Comparison of ENCODE assay signal across 15 cellular contexts in the genomic region with DNA sequence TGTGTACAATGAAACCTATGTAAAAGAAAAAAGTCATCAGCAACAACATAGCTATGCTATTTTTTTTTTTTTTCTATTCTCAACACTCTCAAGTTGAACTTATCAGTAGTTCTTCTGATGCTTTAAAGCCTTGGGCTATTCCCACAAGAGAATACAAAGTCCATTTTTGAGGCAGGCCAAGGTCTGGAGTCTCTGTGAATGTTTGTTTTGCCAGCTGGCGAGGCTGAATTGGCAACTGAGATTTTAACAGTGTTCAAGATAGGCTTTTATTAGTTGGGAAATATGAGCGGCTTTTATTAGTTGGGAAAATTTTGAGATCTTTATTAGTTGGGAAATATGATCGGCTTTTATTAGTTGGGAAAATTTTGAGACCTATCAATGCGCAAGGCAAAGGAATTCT.
DNase-seq lines count a peak whose midpoint lies in the region; ATAC-seq, FAIRE-seq and TF ChIP-seq lines count a peak whose summit lies in the region.
"Had no signal": no experiment of that assay in that cellular context is flagged by ENCODE, and none has a peak within 500 bp of the region (broad histone marks: within the 10 kb centered on the region; RNA-seq: fewer than 3 reads in every experiment).

No MANE protein-coding gene starts in this region.

- ATAC-seq in body of pancreas: no peak
- no peak for ATAC-seq in stimulated activated naive CD8-positive, alpha-beta T cell treated with anti-CD3 and anti-CD28 coated beads, Interleukin-15, amount 100 ng/mL, for 72 hours
- ATAC-seq: CD8-positive, alpha-beta T cell; HCT116 had no signal

- in situ Hi-C loops in transverse colon (cut with MboI; ENCODE audit: low pct_ligation_motif_present in 1 of 4, low pct_unique_long_range_greater_than_20kb in 1 of 4, low sequenced_read_pairs in 3 of 4): no loop called here

- DNase-seq in body of pancreas (peak in 3 of 4 donors; percentile 10 to 49 (median 31)), kidney (no peak), transverse colon (peak; percentile 8), H4 (ENCODE audit: low spot score) (no peak), T1000 (lab: John Stamatoyannopoulos, UW) (no peak)
- no peak for DNase-seq in stimulated activated naive CD8-positive, alpha-beta T cell treated with anti-CD3 and anti-CD28 coated beads, Interleukin-15, amount 100 ng/mL, for 72 hours
- DNase-seq: CD8-positive, alpha-beta T cell; DMS53; GF-D8 had no signal

- H3K36me3 ChIP-seq in body of pancreas (replicated peaks in 1 of 2; ENCODE audit: insufficient read depth in 1 of 2, low read depth in 2 of 2) (no peaks in the 10 kb centered on the region), kidney (ENCODE audit: control insufficient read depth in 1 of 2, insufficient read depth in 2 of 2, low read length in 2 of 2) (no peaks in the 10 kb centered on the region), transverse colon (no peaks in the 10 kb centered on the region)

- 33 to 54% methylated on average over 4 of the region's 4 CpGs for WGBS in body of pancreas, 2 donors
- WGBS in transverse colon (ENCODE audit: low coverage in 1 of 2), 2 donors: 46 to 61% methylated on average over 3 to 4 of the region's 4 CpGs

- no peak overlapping the region for H3K9ac ChIP-seq in kidney (ENCODE audit: low read length in 2 of 2)

- H3K27me3 ChIP-seq in body of pancreas (no peaks in the 10 kb centered on the region), transverse colon (no peaks in the 10 kb centered on the region)

- peaks cover 13% of the 10 kb centered on the region for H3K4me1 ChIP-seq in body of pancreas
- H3K4me1 ChIP-seq in kidney (ENCODE audit: control insufficient read depth in 1 of 2, insufficient read depth in 1 of 2, low read depth in 1 of 2, low read length in 2 of 2): no peaks in the 10 kb centered on the region
- H3K4me1 ChIP-seq in transverse colon: no peaks in the 10 kb centered on the region

- no peak for TF ChIP-seq EP300 in transverse colon (IDR thresholded peaks at IDR 0.05; ENCODE audit: low read depth)

- H3K36me3 Mint-ChIP-seq in nephron (ENCODE audit: low read depth): no peaks in the 10 kb centered on the region
- H3K36me3 Mint-ChIP-seq: CD14-positive monocyte; CD8-positive, alpha-beta T cell had no signal

- no peak overlapping the region for H3K27ac ChIP-seq in body of pancreas
- H3K27ac ChIP-seq in kidney (ENCODE audit: low read depth in 2 of 2, low read length in 2 of 2): no peak overlapping the region
- H3K27ac ChIP-seq in transverse colon: no peak overlapping the region

- H3K4me3 ChIP-seq in body of pancreas (no peak overlapping the region), kidney (ENCODE audit: low read length in 2 of 2) (no peak overlapping the region), transverse colon (no peak overlapping the region)

- H3K9me3 Mint-ChIP-seq in nephron: no peaks in the 10 kb centered on the region
- peaks cover 0 to 4% of the 10 kb centered on the region in 2 donors for H3K9me3 Mint-ChIP-seq in stimulated activated naive CD8-positive, alpha-beta T cell treated with anti-CD3 and anti-CD28 coated beads, Interleukin-15, amount 100 ng/mL, for 72 hours
- H3K9me3 Mint-ChIP-seq: CD8-positive, alpha-beta T cell had no signal

- no peak overlapping the region for H3K4me3 Mint-ChIP-seq in nephron
- H3K4me3 Mint-ChIP-seq in stimulated activated naive CD8-positive, alpha-beta T cell treated with anti-CD3 and anti-CD28 coated beads, Interleukin-15, amount 100 ng/mL, for 72 hours: no peak overlapping the region
- H3K4me3 Mint-ChIP-seq: CD14-positive monocyte; CD8-positive, alpha-beta T cell; IgD-negative memory B cell had no signal

- H3K9me3 ChIP-seq in body of pancreas (no peaks in the 10 kb centered on the region), kidney (ENCODE audit: control insufficient read depth in 1 of 2, low read length in 2 of 2) (no peaks in the 10 kb centered on the region), transverse colon (no peaks in the 10 kb centered on the region)

- no peaks in the 10 kb centered on the region for H3K4me1 Mint-ChIP-seq in nephron
- H3K4me1 Mint-ChIP-seq in stimulated activated naive CD8-positive, alpha-beta T cell treated with anti-CD3 and anti-CD28 coated beads, Interleukin-15, amount 100 ng/mL, for 72 hours: no peaks in the 10 kb centered on the region
- H3K4me1 Mint-ChIP-seq: CD14-positive monocyte, IgD-negative memory B cell had no signal

- FAIRE-seq in kidney (lab: Jason Lieb, UNC): peak; percentile 94
- FAIRE-seq: GM19239, H54 had no signal

- peak overlapping the region in 2 of 3 experiments; percentile 35 to 77 for H3K27ac Mint-ChIP-seq in nephron
- H3K27ac Mint-ChIP-seq in stimulated activated naive CD8-positive, alpha-beta T cell treated with anti-CD3 and anti-CD28 coated beads, Interleukin-15, amount 100 ng/mL, for 72 hours: no peak overlapping the region
- H3K27ac Mint-ChIP-seq: CD14-positive monocyte; CD8-positive, alpha-beta T cell; IgD-negative memory B cell had no signal

- H3K27me3 Mint-ChIP-seq in nephron (ENCODE audit: low read depth): no peaks in the 10 kb centered on the region
- no peaks in the 10 kb centered on the region for H3K27me3 Mint-ChIP-seq in stimulated activated naive CD8-positive, alpha-beta T cell treated with anti-CD3 and anti-CD28 coated beads, Interleukin-15, amount 100 ng/mL, for 72 hours
- H3K27me3 Mint-ChIP-seq: IgD-negative memory B cell had no signal

- TF ChIP-seq CTCF in body of pancreas (IDR thresholded peaks at IDR 0.05) (no peak), kidney (IDR thresholded peaks at IDR 0.05; ENCODE audit: borderline replicate concordance, extremely low read depth, insufficient read depth) (no peak), nephron (IDR thresholded peaks at IDR 0.05; ENCODE audit: unreplicated experiment in 3 of 3) (no peak), transverse colon (IDR thresholded peaks at IDR 0.05) (no peak)

- intact Hi-C loops in body of pancreas (cut with DNase I): no loop called here
- intact Hi-C loops in kidney (cut with DNase I): no loop called here
- intact Hi-C loops in transverse colon (cut with DNase I; ENCODE audit: low total_unique reads): no loop called here

- TF ChIP-seq POLR2A in body of pancreas (IDR thresholded peaks at IDR 0.05): no peak
- no peak for TF ChIP-seq POLR2A in transverse colon (IDR thresholded peaks at IDR 0.05)

Comparison
In these comparisons a context has a peak if more than half of its experiments do, and no peak if none do; other contexts are left out.
1. DNase-seq: peak in body of pancreas (3 of 4) and transverse colon (single experiment); none in kidney (single experiment), H4 (single experiment), stimulated activated naive CD8-positive, alpha-beta T cell treated with anti-CD3 and anti-CD28 coated beads, Interleukin-15, amount 100 ng/mL, for 72 hours (0 of 2) and T1000 (single experiment).
2. H3K27ac Mint-ChIP-seq: peak in nephron (2 of 3); none in stimulated activated naive CD8-positive, alpha-beta T cell treated with anti-CD3 and anti-CD28 coated beads, Interleukin-15, amount 100 ng/mL, for 72 hours (0 of 2).